Comparison of ENCODE assay signal across 8 cellular contexts in genomic region chr14:100586153-100586519, GRCh38. TPM values are rescaled to one million over a fixed set of nuclear protein-coding genes. Genes with fewer than 3 reads are reported as not detected.
A peak's percentile ranks its signal among the peaks of the same experiment; 100 is the strongest.
DNase-seq lines count a peak whose midpoint lies in the region; ATAC-seq and TF ChIP-seq lines count a peak whose summit lies in the region.
"Had no signal": no experiment of that assay in that cellular context is flagged by ENCODE, and none has a peak within 500 bp of the region (broad histone marks: within the 10 kb centered on the region; RNA-seq: fewer than 3 reads in every experiment).

No MANE protein-coding gene starts in this region.

- H3K27me3 ChIP-seq in HL-60 (ENCODE audit: insufficient read depth, poor library complexity, severe bottlenecking), result peaks cover 28% of the 10 kb centered on the region

- no peaks in the 10 kb centered on the region for H3K36me3 Mint-ChIP-seq in activated naive CD8-positive, alpha-beta T cell treated with anti-CD3 and anti-CD28 coated beads for 36 hours

- ATAC-seq in left ventricle myocardium superior (no peak), GM19351 (IDR thresholded peaks at IDR 0.05; ENCODE audit: unreplicated experiment) (no peak), GM18858 (IDR thresholded peaks at IDR 0.05; ENCODE audit: unreplicated experiment) (no peak)

- no peaks in the 10 kb centered on the region for H3K4me1 Mint-ChIP-seq in activated naive CD8-positive, alpha-beta T cell treated with anti-CD3 and anti-CD28 coated beads for 36 hours

- TF ChIP-seq CTCF in HL-60 (IDR thresholded peaks at IDR 0.05; ENCODE audit: insufficient read depth, low read length), result no peak

- H3K4me3 ChIP-seq in HL-60 (replicated peaks; ENCODE audit: insufficient read depth, low read length) (peak overlapping the region; percentile 26), skin epidermis (peak overlapping the region in 5 of 7 experiments; percentile 36 to 53 (median 43))

- H3K27me3 Mint-ChIP-seq in activated naive CD8-positive, alpha-beta T cell treated with anti-CD3 and anti-CD28 coated beads for 36 hours, result peaks cover 20% of the 10 kb centered on the region

- H3K4me3 Mint-ChIP-seq in activated naive CD8-positive, alpha-beta T cell treated with anti-CD3 and anti-CD28 coated beads for 36 hours, result peak overlapping the region; percentile 74

- no peak overlapping the region for H3K27ac ChIP-seq in HL-60 (replicated peaks)
- H3K27ac ChIP-seq in skin epidermis, result no peak overlapping the region

- DNase-seq in HL-60 (ENCODE audit: low read depth in 1 of 2, low spot score in 1 of 2) (no peak), left ventricle myocardium superior (peak; percentile 18), DMS153 (lab: John Stamatoyannopoulos, UW) (no peak)
- DNase-seq in activated naive CD8-positive, alpha-beta T cell treated with anti-CD3 and anti-CD28 coated beads for 36 hours, result no peak
- DNase-seq: effector CD8-positive, alpha-beta T cell had no signal

- no peak overlapping the region for H3K27ac Mint-ChIP-seq in activated naive CD8-positive, alpha-beta T cell treated with anti-CD3 and anti-CD28 coated beads for 36 hours

- intact Hi-C loops in left ventricle myocardium superior (cut with micrococcal nuclease), result no loop called here

- H3K9me3 Mint-ChIP-seq in activated naive CD8-positive, alpha-beta T cell treated with anti-CD3 and anti-CD28 coated beads for 36 hours, result no peaks in the 10 kb centered on the region

RNA-seq across cellular contexts. Expression of gene BEGAIN, which starts 1.1 kb away (rescaled TPM):
- total RNA-seq in activated naive CD8-positive, alpha-beta T cell treated with anti-CD3 and anti-CD28 coated beads for 36 hours, result 1 to 10 TPM; 5.9 to 6.6 TPM
- 0.79 TPM for total RNA-seq in left ventricle myocardium superior
